Comparison of ENCODE assay signal across 16 cellular contexts in genomic region chr7:3282457-3282856, GRCh38. TPM values are rescaled to one million over a fixed set of nuclear protein-coding genes. Genes with fewer than 3 reads are reported as not detected.
DNase-seq lines count a peak whose midpoint lies in the region; ATAC-seq and TF ChIP-seq lines count a peak whose summit lies in the region.
"Had no signal": no experiment of that assay in that cellular context is flagged by ENCODE, and none has a peak within 500 bp of the region (broad histone marks: within the 10 kb centered on the region; RNA-seq: fewer than 3 reads in every experiment).

No MANE protein-coding gene starts in this region.

- H3K36me3 ChIP-seq in neural progenitor cell: no peaks in the 10 kb centered on the region
- no peaks in the 10 kb centered on the region for H3K36me3 ChIP-seq in vagina

- H3F3A ChIP-seq in neural progenitor cell (ENCODE audit: low read depth): no peaks in the 10 kb centered on the region

- no peak overlapping the region for H2AFZ ChIP-seq in neural progenitor cell (replicated peaks)

- DNase-seq in coronary artery (ENCODE audit: low spot score) (no peak), foreskin fibroblast (peak; percentile 66 to 88), neural progenitor cell (ENCODE audit: low spot score) (no peak), vagina (ENCODE audit: extremely low spot score in 2 of 2) (no peak), NCI-H82 treated with DMSO at 0.1 percent for 48 hours (lab: John Stamatoyannopoulos, UW; ENCODE audit: unreplicated experiment) (no peak)
- no peak for DNase-seq in activated naive CD4-positive, alpha-beta T cell treated with anti-CD3 and anti-CD28 coated beads, Interleukin-2, amount 50 U/mL, for 72 hours (ENCODE audit: low spot score in 2 of 2)
- DNase-seq: activated CD4-positive, alpha-beta memory T cell treated with anti-CD3 and anti-CD28 coated beads for 36 hours; activated T-cell treated with anti-CD3 and anti-CD28 coated beads, Interleukin-2, amount 50 U/mL, for 72 hours; Caco-2; central memory CD4-positive, alpha-beta T cell; effector CD8-positive, alpha-beta T cell; Karpas-422; NCI-H1436 treated with DMSO at 0.1 percent for 48 hours; NK-92 treated with Interleukin-12 subunit alpha and Interleukin-12 subunit beta, amount 100 ng/mL, for 24 hours; substantia nigra had no signal

- H3K4me3 ChIP-seq in coronary artery (no peak overlapping the region), foreskin fibroblast (ENCODE audit: low read depth in 1 of 2, low read length in 2 of 2) (no peak overlapping the region), neural progenitor cell (no peak overlapping the region), vagina (no peak overlapping the region)

- H4K20me1 ChIP-seq in neural progenitor cell (ENCODE audit: low read depth): no peaks in the 10 kb centered on the region

- H3K27me3 ChIP-seq in neural progenitor cell: no peaks in the 10 kb centered on the region
- no peaks in the 10 kb centered on the region for H3K27me3 ChIP-seq in vagina

- no peak overlapping the region for H3K4me3 Mint-ChIP-seq in neural progenitor cell
- H3K4me3 Mint-ChIP-seq: activated CD4-positive, alpha-beta memory T cell treated with anti-CD3 and anti-CD28 coated beads for 36 hours; activated T-cell treated with anti-CD3 and anti-CD28 coated beads, Interleukin-2, amount 50 U/mL, for 72 hours had no signal

- no peak for TF ChIP-seq CTCF in coronary artery (IDR thresholded peaks at IDR 0.05)
- no peak for TF ChIP-seq CTCF in foreskin fibroblast (IDR thresholded peaks at IDR 0.05; ENCODE audit: low read depth, low read length)
- no peak for TF ChIP-seq CTCF in neural progenitor cell (IDR thresholded peaks at IDR 0.05)
- TF ChIP-seq CTCF in vagina (IDR thresholded peaks at IDR 0.05): no peak

- no peaks in the 10 kb centered on the region for H3K9me3 ChIP-seq in neural progenitor cell (ENCODE audit: low read depth)
- H3K9me3 ChIP-seq in vagina: no peaks in the 10 kb centered on the region
- H3K9me3 ChIP-seq: Caco-2 had no signal

- TF ChIP-seq POLR2A in vagina (IDR thresholded peaks at IDR 0.05): no peak

- H3K79me2 ChIP-seq in neural progenitor cell (ENCODE audit: low read depth): no peaks in the 10 kb centered on the region

- H3K27ac Mint-ChIP-seq in neural progenitor cell: peak overlapping the region; percentile 39
- H3K27ac Mint-ChIP-seq in activated naive CD4-positive, alpha-beta T cell treated with anti-CD3 and anti-CD28 coated beads, Interleukin-2, amount 50 U/mL, for 72 hours: no peak overlapping the region
- H3K27ac Mint-ChIP-seq: activated CD4-positive, alpha-beta memory T cell treated with anti-CD3 and anti-CD28 coated beads for 36 hours; activated T-cell treated with anti-CD3 and anti-CD28 coated beads, Interleukin-2, amount 50 U/mL, for 72 hours had no signal

- H3K9ac ChIP-seq in neural progenitor cell: no peak overlapping the region

- H3K4me1 Mint-ChIP-seq in neural progenitor cell: peaks cover 15% of the 10 kb centered on the region

- intact Hi-C loops in vagina (cut with DNase I): no loop called here

- peaks cover 5% of the 10 kb centered on the region for H3K4me1 ChIP-seq in neural progenitor cell
- H3K4me1 ChIP-seq in vagina: peaks cover 8% of the 10 kb centered on the region
- H3K4me1 ChIP-seq: Caco-2 had no signal

- ATAC-seq in GM19467 (IDR thresholded peaks at IDR 0.05; ENCODE audit: unreplicated experiment): no peak
- ATAC-seq in activated naive CD4-positive, alpha-beta T cell treated with anti-CD3 and anti-CD28 coated beads, Interleukin-2, amount 50 U/mL, for 72 hours: no peak
- ATAC-seq: activated T-cell treated with anti-CD3 and anti-CD28 coated beads, Interleukin-2, amount 50 U/mL, for 72 hours had no signal

- peak overlapping the region; percentile 21 to 32 for H3K27ac ChIP-seq in coronary artery
- no peak overlapping the region for H3K27ac ChIP-seq in neural progenitor cell
- peak overlapping the region; percentile 78 for H3K27ac ChIP-seq in vagina

- no peak overlapping the region for H3K4me2 ChIP-seq in neural progenitor cell

- H3K9me3 Mint-ChIP-seq in neural progenitor cell: peaks cover 2% of the 10 kb centered on the region
- peaks cover 0 to 7% of the 10 kb centered on the region in 2 donors for H3K9me3 Mint-ChIP-seq in activated naive CD4-positive, alpha-beta T cell treated with anti-CD3 and anti-CD28 coated beads, Interleukin-2, amount 50 U/mL, for 72 hours
- H3K9me3 Mint-ChIP-seq: activated CD4-positive, alpha-beta memory T cell treated with anti-CD3 and anti-CD28 coated beads for 36 hours had no signal

- no peaks in the 10 kb centered on the region for H3K36me3 Mint-ChIP-seq in neural progenitor cell
- H3K36me3 Mint-ChIP-seq in activated naive CD4-positive, alpha-beta T cell treated with anti-CD3 and anti-CD28 coated beads, Interleukin-2, amount 50 U/mL, for 72 hours: no peaks in the 10 kb centered on the region
- H3K36me3 Mint-ChIP-seq: activated CD4-positive, alpha-beta memory T cell treated with anti-CD3 and anti-CD28 coated beads for 36 hours had no signal

- H3K27me3 Mint-ChIP-seq in neural progenitor cell (ENCODE audit: insufficient read depth, low read depth): peaks cover 8% of the 10 kb centered on the region

RNA-seq across cellular contexts. Expression of gene SDK1, which starts 18.6 kb away (rescaled TPM):
- total RNA-seq in neural progenitor cell (ENCODE audit: low replicate concordance) (4.4 and 4.9 TPM in 2 replicates), vagina (16.7 TPM)
- total RNA-seq in activated naive CD4-positive, alpha-beta T cell treated with anti-CD3 and anti-CD28 coated beads, Interleukin-2, amount 50 U/mL, for 72 hours: 1 to 10 TPM; 1.3 to 2.1 TPM

Comparison
In these comparisons a context has a peak if more than half of its experiments do, and no peak if none do; other contexts are left out.
1. DNase-seq: peak in foreskin fibroblast (2 of 2); none in coronary artery (single experiment), neural progenitor cell (single experiment), vagina (0 of 2), NCI-H82 treated with DMSO at 0.1 percent for 48 hours (single experiment) and activated naive CD4-positive, alpha-beta T cell treated with anti-CD3 and anti-CD28 coated beads, Interleukin-2, amount 50 U/mL, for 72 hours (0 of 2).